Comparison of ENCODE assay signal across 8 cellular contexts in the genomic region with DNA sequence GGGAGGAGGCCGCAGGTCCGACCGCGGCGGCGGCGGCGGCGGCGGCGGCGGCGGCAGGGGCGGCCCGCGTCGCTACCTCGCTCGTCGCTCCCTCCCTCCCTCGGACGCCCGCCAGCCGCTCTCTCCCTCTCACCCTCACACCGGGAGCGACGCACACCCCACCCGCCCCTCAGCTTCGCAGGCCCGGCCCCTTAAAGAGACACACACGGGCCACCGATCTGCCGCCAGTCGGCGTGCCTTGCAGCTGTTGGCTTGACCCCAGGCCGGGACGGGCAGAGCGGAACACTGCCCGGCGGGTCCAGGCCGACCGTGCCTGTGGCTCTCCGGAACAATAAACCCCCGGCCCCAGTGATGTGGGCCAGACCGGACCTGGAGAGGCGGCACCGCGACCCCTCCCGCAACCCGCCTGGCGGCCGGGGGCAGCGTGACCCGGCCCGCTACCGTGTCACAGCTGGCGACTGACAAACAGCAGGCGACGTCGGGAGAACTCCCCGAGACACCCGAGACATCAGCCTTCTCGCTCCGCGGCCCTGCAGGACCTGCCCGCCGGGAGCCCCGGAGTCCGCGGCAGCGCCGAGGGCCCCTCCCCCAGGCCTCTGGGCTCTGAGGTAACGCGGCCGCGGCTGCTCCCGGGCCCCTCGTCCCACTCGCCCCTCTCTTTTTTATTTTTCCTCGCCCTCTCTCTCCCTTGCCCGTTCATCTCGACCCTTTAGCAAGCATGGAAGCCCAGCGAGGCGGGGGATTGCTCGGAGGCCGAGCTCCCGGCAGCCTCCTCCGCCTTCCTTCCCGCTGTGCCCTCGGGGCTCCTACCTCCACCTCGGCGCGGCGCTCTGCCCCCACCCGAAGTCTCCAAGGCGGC. TPM values are rescaled to one million over a fixed set of nuclear protein-coding genes. Genes with fewer than 3 reads are reported as not detected.
A peak's percentile ranks its signal among the peaks of the same experiment; 100 is the strongest.
DNase-seq lines count a peak whose midpoint lies in the region; ATAC-seq and TF ChIP-seq lines count a peak whose summit lies in the region.

A gene with protein sequence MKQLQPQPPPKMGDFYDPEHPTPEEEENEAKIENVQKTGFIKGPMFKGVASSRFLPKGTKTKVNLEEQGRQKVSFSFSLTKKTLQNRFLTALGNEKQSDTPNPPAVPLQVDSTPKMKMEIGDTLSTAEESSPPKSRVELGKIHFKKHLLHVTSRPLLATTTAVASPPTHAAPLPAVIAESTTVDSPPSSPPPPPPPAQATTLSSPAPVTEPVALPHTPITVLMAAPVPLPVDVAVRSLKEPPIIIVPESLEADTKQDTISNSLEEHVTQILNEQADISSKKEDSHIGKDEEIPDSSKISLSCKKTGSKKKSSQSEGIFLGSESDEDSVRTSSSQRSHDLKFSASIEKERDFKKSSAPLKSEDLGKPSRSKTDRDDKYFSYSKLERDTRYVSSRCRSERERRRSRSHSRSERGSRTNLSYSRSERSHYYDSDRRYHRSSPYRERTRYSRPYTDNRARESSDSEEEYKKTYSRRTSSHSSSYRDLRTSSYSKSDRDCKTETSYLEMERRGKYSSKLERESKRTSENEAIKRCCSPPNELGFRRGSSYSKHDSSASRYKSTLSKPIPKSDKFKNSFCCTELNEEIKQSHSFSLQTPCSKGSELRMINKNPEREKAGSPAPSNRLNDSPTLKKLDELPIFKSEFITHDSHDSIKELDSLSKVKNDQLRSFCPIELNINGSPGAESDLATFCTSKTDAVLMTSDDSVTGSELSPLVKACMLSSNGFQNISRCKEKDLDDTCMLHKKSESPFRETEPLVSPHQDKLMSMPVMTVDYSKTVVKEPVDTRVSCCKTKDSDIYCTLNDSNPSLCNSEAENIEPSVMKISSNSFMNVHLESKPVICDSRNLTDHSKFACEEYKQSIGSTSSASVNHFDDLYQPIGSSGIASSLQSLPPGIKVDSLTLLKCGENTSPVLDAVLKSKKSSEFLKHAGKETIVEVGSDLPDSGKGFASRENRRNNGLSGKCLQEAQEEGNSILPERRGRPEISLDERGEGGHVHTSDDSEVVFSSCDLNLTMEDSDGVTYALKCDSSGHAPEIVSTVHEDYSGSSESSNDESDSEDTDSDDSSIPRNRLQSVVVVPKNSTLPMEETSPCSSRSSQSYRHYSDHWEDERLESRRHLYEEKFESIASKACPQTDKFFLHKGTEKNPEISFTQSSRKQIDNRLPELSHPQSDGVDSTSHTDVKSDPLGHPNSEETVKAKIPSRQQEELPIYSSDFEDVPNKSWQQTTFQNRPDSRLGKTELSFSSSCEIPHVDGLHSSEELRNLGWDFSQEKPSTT (N-terminal part only) (minus strand): TSS at position 124 of the 859 bp plus-strand sequence. CDS start 189 bp downstream, outside the sequence.

- DNase-seq in GM10266 (ENCODE audit: extremely low spot score): peak; percentile 94
- peak; percentile 88 for DNase-seq in HEK293T (ENCODE audit: extremely low spot score)
- DNase-seq in MV-4-11 (lab: John Stamatoyannopoulos, UW): peak; percentile 71
- peak; percentile 86 for DNase-seq in SKM-1 treated with dmso at 0.1 percent for 144 hours (lab: John Stamatoyannopoulos, UW; ENCODE audit: unreplicated experiment)
- peak; percentile 95 for DNase-seq in glutamatergic neuron
- DNase-seq in osteocyte (ENCODE audit: extremely low spot score, unreplicated experiment): peak; percentile 95
- DNase-seq in thoracic aorta (ENCODE audit: low spot score): peak; percentile 86

- H3K4me1 Mint-ChIP-seq in activated naive CD8-positive, alpha-beta T cell (ENCODE audit: low read depth): peaks cover 52% of the 10 kb centered on the region
- H3K4me1 Mint-ChIP-seq in glutamatergic neuron (ENCODE audit: low read depth, unreplicated experiment) (peaks cover 16% of the 10 kb centered on the region), osteocyte (ENCODE audit: unreplicated experiment) (peaks cover 46% of the 10 kb centered on the region)

- peak within 1 kb of the TSS; percentile 97 for H3K4me3 Mint-ChIP-seq in activated naive CD8-positive, alpha-beta T cell
- peak within 1 kb of the TSS; percentile 97 for H3K4me3 Mint-ChIP-seq in glutamatergic neuron (ENCODE audit: unreplicated experiment)
- peak within 1 kb of the TSS; percentile 95 for H3K4me3 Mint-ChIP-seq in osteocyte (ENCODE audit: unreplicated experiment)

- no peaks in the 10 kb centered on the region for H3K9me3 Mint-ChIP-seq in activated naive CD8-positive, alpha-beta T cell (ENCODE audit: low read depth)
- H3K9me3 Mint-ChIP-seq in glutamatergic neuron (ENCODE audit: unreplicated experiment) (peaks cover 17% of the 10 kb centered on the region), osteocyte (ENCODE audit: unreplicated experiment) (no peaks in the 10 kb centered on the region)

- H3K27me3 ChIP-seq in thoracic aorta (replicated peaks; ENCODE audit: insufficient read depth): no peaks in the 10 kb centered on the region

- CTCF ChIA-PET in HEK293T (lab: Yijun Ruan, JAX): interaction anchor here (0.6 to 1.1 kb wide), 4 partner anchors 122 to 638 kb away, joined by 3 to 4 read pairs (median 3); no protein-coding TSS in a partner anchor

- H3K4me3 ChIP-seq in thoracic aorta: peak within 1 kb of the TSS; percentile 93

- TF ChIP-seq CTCF in GM10266 (IDR thresholded peaks at IDR 0.05; ENCODE audit: control insufficient read depth, insufficient read depth, low read depth, missing control alignments): peak; percentile 79
- peak; percentile 36 for TF ChIP-seq CTCF in glutamatergic neuron (IDR thresholded peaks at IDR 0.05; ENCODE audit: partially characterized antibody, unreplicated experiment)
- peak; percentile 48 for TF ChIP-seq CTCF in osteocyte (IDR thresholded peaks at IDR 0.05)
- peak; percentile 47 for TF ChIP-seq CTCF in thoracic aorta (IDR thresholded peaks at IDR 0.05)

- H3K36me3 ChIP-seq in thoracic aorta: no peaks in the 10 kb centered on the region

- H3K27ac ChIP-seq in thoracic aorta: peak within 1 kb of the TSS; percentile 92 to 94

- ATAC-seq in thoracic aorta (ENCODE audit: insufficient number of reproducible peaks, low FRiP score, low read depth): peak; percentile 81

- peaks cover 2% of the 10 kb centered on the region for H3K36me3 Mint-ChIP-seq in activated naive CD8-positive, alpha-beta T cell
- H3K36me3 Mint-ChIP-seq in glutamatergic neuron (ENCODE audit: unreplicated experiment) (no peaks in the 10 kb centered on the region), osteocyte (ENCODE audit: unreplicated experiment) (no peaks in the 10 kb centered on the region)

- peak within 1 kb of the TSS; percentile 99 for H3K27ac Mint-ChIP-seq in activated naive CD8-positive, alpha-beta T cell
- H3K27ac Mint-ChIP-seq in glutamatergic neuron (ENCODE audit: unreplicated experiment) (peak within 1 kb of the TSS; percentile 99), osteocyte (ENCODE audit: unreplicated experiment) (peak within 1 kb of the TSS; percentile 97)

- H3K4me1 ChIP-seq in thoracic aorta (ENCODE audit: control insufficient read depth in 1 of 2, low read depth in 2 of 2): peaks cover 39 to 53% of the 10 kb centered on the region in 2 donors

- H3K9me3 ChIP-seq in thoracic aorta: no peaks in the 10 kb centered on the region

- POLR2A ChIA-PET in HEK293T (lab: Yijun Ruan, JAX): interaction anchor here (0.7 to 1.8 kb wide), 14 partner anchors 8 to 178 kb away, joined by 3 to 4 read pairs (median 3); no protein-coding TSS in a partner anchor

- H3K27me3 Mint-ChIP-seq in activated naive CD8-positive, alpha-beta T cell: no peaks in the 10 kb centered on the region
- H3K27me3 Mint-ChIP-seq in glutamatergic neuron (ENCODE audit: unreplicated experiment): peaks cover 10% of the 10 kb centered on the region
- no peaks in the 10 kb centered on the region for H3K27me3 Mint-ChIP-seq in osteocyte (ENCODE audit: unreplicated experiment)

TF ChIP-seq in HEK293T, 16 proteins besides CTCF, POLR2A, EP300 and RAD21:
- peak; percentile 5; the same call in 1 of the 2 replicates for TF ChIP-seq FOXM1 (IDR thresholded peaks at IDR 0.05; ENCODE audit: borderline replicate concordance)
- no peak for TF ChIP-seq FOXK2 (IDR thresholded peaks at IDR 0.05)
- TF ChIP-seq, protein P1, sequence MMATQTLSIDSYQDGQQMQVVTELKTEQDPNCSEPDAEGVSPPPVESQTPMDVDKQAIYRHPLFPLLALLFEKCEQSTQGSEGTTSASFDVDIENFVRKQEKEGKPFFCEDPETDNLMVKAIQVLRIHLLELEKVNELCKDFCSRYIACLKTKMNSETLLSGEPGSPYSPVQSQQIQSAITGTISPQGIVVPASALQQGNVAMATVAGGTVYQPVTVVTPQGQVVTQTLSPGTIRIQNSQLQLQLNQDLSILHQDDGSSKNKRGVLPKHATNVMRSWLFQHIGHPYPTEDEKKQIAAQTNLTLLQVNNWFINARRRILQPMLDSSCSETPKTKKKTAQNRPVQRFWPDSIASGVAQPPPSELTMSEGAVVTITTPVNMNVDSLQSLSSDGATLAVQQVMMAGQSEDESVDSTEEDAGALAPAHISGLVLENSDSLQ (IDR thresholded peaks at IDR 0.05): peak; percentile 59
- no peak for TF ChIP-seq SUZ12 (IDR thresholded peaks at IDR 0.05)
- no peak for TF ChIP-seq NFRKB (IDR thresholded peaks at IDR 0.05)
- TF ChIP-seq L3MBTL2 (conservative IDR thresholded peaks at IDR 0.05): peak; percentile 5; the same call in 1 of the 2 replicates
- peak; percentile 54; the same call in 1 of the 2 replicates for TF ChIP-seq CTBP1 (IDR thresholded peaks at IDR 0.05; ENCODE audit: borderline replicate concordance)

RNA-seq across cellular contexts. Expression of the gene that starts here (rescaled TPM):
- 59.1 TPM for total RNA-seq in glutamatergic neuron (ENCODE audit: unreplicated experiment)
- 45.0 and 47.1 TPM in 2 replicates for total RNA-seq in osteocyte
- total RNA-seq in thoracic aorta: 10 to 100 TPM; 44.3 to 78.9 TPM

Comparison
In these comparisons a context has a peak if more than half of its experiments do, and no peak if none do; other contexts are left out.
1. Peak in every context shown above with its lines: DNase-seq, ATAC-seq, H3K4me3 ChIP-seq and H3K27ac ChIP-seq.